8 cellular contexts compared by ENCODE assay signal in the genomic region with DNA sequence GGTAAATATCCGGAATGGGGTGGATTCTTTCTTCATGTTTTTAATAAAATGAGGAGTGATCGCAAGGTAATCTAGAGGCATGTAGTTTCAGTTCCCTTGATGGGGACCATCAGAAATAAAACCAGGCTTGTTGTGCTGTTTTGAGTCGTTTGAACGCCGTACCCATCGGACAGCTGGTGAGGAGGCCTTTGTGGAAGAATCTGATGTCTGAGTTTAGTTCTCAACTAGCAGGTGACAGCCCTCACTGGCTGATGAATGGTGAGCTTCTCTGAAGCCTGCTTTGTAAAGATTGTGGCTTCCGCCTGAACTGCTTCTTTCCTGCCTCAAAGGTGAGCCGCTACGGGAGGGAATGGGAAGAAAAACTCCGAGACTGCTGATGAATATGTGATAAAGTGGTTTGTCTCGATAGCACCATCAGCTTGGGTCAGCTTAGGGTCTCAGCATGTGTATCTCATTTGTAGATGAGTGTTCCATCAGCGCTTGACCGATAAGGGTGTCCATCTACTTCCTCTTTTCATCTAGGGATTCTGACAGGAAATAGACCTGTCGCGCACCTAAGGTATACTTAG. TPM values are rescaled to one million over a fixed set of nuclear protein-coding genes. Genes with fewer than 3 reads are reported as not detected.
DNase-seq lines count a peak whose midpoint lies in the region; ATAC-seq and TF ChIP-seq lines count a peak whose summit lies in the region.

No MANE protein-coding gene starts in this region.

- H3K9me3 ChIP-seq in colonic mucosa (no peaks in the 10 kb centered on the region), muscle layer of colon (ENCODE audit: low read length) (no peaks in the 10 kb centered on the region), vagina (no peaks in the 10 kb centered on the region)

- H3K27ac Mint-ChIP-seq in activated CD8-positive, alpha-beta memory T cell treated with anti-CD3 and anti-CD28 coated beads, Interleukin-2, amount 10 ng/mL, durations not matched to agents 7 days and 5 days, result peak overlapping the region; percentile 90

- H3K27ac ChIP-seq in colonic mucosa (peak overlapping the region; percentile 81), muscle layer of colon (ENCODE audit: low read depth, low read length) (peak overlapping the region; percentile 84), vagina (peak overlapping the region; percentile 68)

- H3K4me3 ChIP-seq in colonic mucosa, result peak overlapping the region; percentile 89
- H3K4me3 ChIP-seq in muscle layer of colon (ENCODE audit: low read depth in 1 of 2, low read length in 2 of 2), result peak overlapping the region; percentile 87 to 99
- H3K4me3 ChIP-seq in vagina, result peak overlapping the region; percentile 85 to 94

- TF ChIP-seq POLR2A in vagina (IDR thresholded peaks at IDR 0.05), result no peak

- TF ChIP-seq CTCF in colonic mucosa (IDR thresholded peaks at IDR 0.05) (no peak), vagina (IDR thresholded peaks at IDR 0.05) (no peak)

- H3K27me3 Mint-ChIP-seq in activated CD8-positive, alpha-beta memory T cell treated with anti-CD3 and anti-CD28 coated beads, Interleukin-2, amount 10 ng/mL, durations not matched to agents 7 days and 5 days, result no peaks in the 10 kb centered on the region

- H3K36me3 ChIP-seq in colonic mucosa, result no peaks in the 10 kb centered on the region
- H3K36me3 ChIP-seq in muscle layer of colon (ENCODE audit: insufficient read depth, low read length), result no peaks in the 10 kb centered on the region
- H3K36me3 ChIP-seq in vagina, result no peaks in the 10 kb centered on the region

- no peaks in the 10 kb centered on the region for H3K9me3 Mint-ChIP-seq in activated CD8-positive, alpha-beta memory T cell treated with anti-CD3 and anti-CD28 coated beads, Interleukin-2, amount 10 ng/mL, durations not matched to agents 7 days and 5 days (ENCODE audit: low read depth)

- H3K4me1 Mint-ChIP-seq in activated CD8-positive, alpha-beta memory T cell treated with anti-CD3 and anti-CD28 coated beads, Interleukin-2, amount 10 ng/mL, durations not matched to agents 7 days and 5 days, result peaks cover 45% of the 10 kb centered on the region

- peak overlapping the region; percentile 93 for H3K4me3 Mint-ChIP-seq in activated CD8-positive, alpha-beta memory T cell treated with anti-CD3 and anti-CD28 coated beads, Interleukin-2, amount 10 ng/mL, durations not matched to agents 7 days and 5 days

- CTCF ChIA-PET in activated CD8-positive, alpha-beta memory T cell treated with anti-CD3 and anti-CD28 coated beads, Interleukin-2, amount 10 ng/mL, durations not matched to agents 7 days and 5 days (lab: Charles Lee), result interaction anchor here (2.0 to 2.2 kb wide), 2 partner anchors 9 to 78 kb away, joined by 8 read pairs; no protein-coding TSS in a partner anchor

- intact Hi-C loops in colonic mucosa (cut with DNase I) (loop anchor here (5.0 kb wide), 1 partner anchor 80 kb away; no protein-coding TSS in a partner anchor), vagina (cut with DNase I) (no loop called here)

- peak; percentile 56 for DNase-seq in activated CD8-positive, alpha-beta memory T cell treated with anti-CD3 and anti-CD28 coated beads, Interleukin-2, amount 10 ng/mL, durations not matched to agents 7 days and 5 days
- DNase-seq in activated CD8-positive, alpha-beta memory T cell treated with anti-CD3 and anti-CD28 coated beads, Interleukin-2, amount 50 U/mL, for 48 hours, result no peak
- DNase-seq in T follicular helper cell (ENCODE audit: low read depth), result peak; percentile 21
- DNase-seq in colonic mucosa, result peak; percentile 28
- DNase-seq in vagina (ENCODE audit: extremely low spot score in 2 of 2), result no peak

- peaks cover 25% of the 10 kb centered on the region for H3K36me3 Mint-ChIP-seq in activated CD8-positive, alpha-beta memory T cell treated with anti-CD3 and anti-CD28 coated beads, Interleukin-2, amount 10 ng/mL, durations not matched to agents 7 days and 5 days

- no peaks in the 10 kb centered on the region for H3K27me3 ChIP-seq in colonic mucosa
- no peaks in the 10 kb centered on the region for H3K27me3 ChIP-seq in muscle layer of colon (ENCODE audit: control insufficient read depth in 1 of 2, insufficient read depth in 2 of 2, low read length in 2 of 2)
- H3K27me3 ChIP-seq in vagina, result no peaks in the 10 kb centered on the region

- H3K9ac ChIP-seq in colonic mucosa (ENCODE audit: low read depth in 2 of 2, low read length in 2 of 2), result peak overlapping the region; percentile 89 to 94
- peak overlapping the region; percentile 93 for H3K9ac ChIP-seq in muscle layer of colon (ENCODE audit: low read length)

- ATAC-seq in activated CD8-positive, alpha-beta memory T cell treated with anti-CD3 and anti-CD28 coated beads, Interleukin-2, amount 10 ng/mL, durations not matched to agents 7 days and 5 days, result peak; percentile 9
- peak; percentile 24 for ATAC-seq in HG03103 (IDR thresholded peaks at IDR 0.05; ENCODE audit: low read depth, unreplicated experiment)
- no peak for ATAC-seq in GM21367 (IDR thresholded peaks at IDR 0.05; ENCODE audit: unreplicated experiment)

- H3K4me1 ChIP-seq in colonic mucosa (peaks cover 7% of the 10 kb centered on the region), muscle layer of colon (ENCODE audit: insufficient read depth, low read length) (peaks cover 29% of the 10 kb centered on the region), vagina (peaks cover 53% of the 10 kb centered on the region)

RNA-seq across cellular contexts. Expression of a gene that starts 1.0 kb away (rescaled TPM):
- 10 to 100 TPM; 84.8 to 90.2 TPM for total RNA-seq in activated CD8-positive, alpha-beta memory T cell treated with anti-CD3 and anti-CD28 coated beads, Interleukin-2, amount 10 ng/mL, durations not matched to agents 7 days and 5 days
- total RNA-seq in colonic mucosa (100 to 1,000 TPM; 108 to 122 TPM), vagina (59.7 TPM)

Comparison
In these comparisons a context has a peak if more than half of its experiments do, and no peak if none do; other contexts are left out.
1. DNase-seq: peak in activated CD8-positive, alpha-beta memory T cell treated with anti-CD3 and anti-CD28 coated beads, Interleukin-2, amount 10 ng/mL, durations not matched to agents 7 days and 5 days (single experiment), T follicular helper cell (single experiment) and colonic mucosa (single experiment); none in activated CD8-positive, alpha-beta memory T cell treated with anti-CD3 and anti-CD28 coated beads, Interleukin-2, amount 50 U/mL, for 48 hours (single experiment) and vagina (0 of 2).
2. Peak in every context shown above with its lines, with median percentiles within 50 percentile points of each other: H3K27ac ChIP-seq and H3K4me3 ChIP-seq.